ENCODE assay signal across 1 cellular context in the genomic region with DNA sequence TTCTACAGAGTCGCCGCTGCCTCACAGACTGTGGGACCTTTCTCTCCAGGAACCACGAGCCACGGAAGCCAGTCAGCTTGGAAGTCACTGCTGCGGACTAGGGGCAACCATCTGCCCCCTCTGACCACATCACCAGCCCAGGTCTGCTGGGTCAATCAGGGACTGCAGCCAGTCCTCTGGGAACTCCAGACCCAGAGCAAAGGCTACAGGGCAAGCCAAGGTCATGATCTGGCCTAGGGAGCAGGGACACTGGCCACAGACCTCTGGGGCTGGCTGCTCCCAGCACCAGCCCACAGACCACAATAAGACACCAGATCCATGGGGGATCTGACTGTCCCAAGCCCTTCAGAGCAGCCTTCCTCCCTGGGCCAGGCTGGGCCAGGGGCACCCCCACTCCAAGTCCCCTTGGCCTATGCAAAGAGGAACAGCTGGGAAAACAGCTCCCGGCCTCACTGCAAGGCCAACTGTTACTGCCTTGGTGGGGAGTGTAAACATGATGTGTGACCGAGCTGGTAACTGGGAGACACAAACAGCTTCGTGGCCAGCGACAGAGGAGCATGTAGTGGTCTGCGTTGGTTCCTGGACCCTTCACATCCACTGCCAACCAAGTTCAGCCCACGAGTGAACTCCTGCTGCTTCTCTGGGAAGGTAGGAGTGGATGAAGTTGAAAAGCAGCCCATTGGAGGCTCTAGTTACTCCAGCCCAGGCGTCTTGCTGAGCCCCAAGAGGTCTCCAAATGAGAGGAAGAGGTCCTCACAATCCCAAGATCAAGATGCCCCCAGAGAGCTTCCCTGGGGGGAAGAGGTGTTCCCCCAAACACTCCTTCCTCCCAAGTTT.
TF ChIP-seq lines count a peak whose summit lies in the region.

No MANE protein-coding gene starts in this region.

TF ChIP-seq in HepG2, 621 proteins besides CTCF, POLR2A, EP300 and RAD21 (continued from another document):
- TF ChIP-seq, protein P1, sequence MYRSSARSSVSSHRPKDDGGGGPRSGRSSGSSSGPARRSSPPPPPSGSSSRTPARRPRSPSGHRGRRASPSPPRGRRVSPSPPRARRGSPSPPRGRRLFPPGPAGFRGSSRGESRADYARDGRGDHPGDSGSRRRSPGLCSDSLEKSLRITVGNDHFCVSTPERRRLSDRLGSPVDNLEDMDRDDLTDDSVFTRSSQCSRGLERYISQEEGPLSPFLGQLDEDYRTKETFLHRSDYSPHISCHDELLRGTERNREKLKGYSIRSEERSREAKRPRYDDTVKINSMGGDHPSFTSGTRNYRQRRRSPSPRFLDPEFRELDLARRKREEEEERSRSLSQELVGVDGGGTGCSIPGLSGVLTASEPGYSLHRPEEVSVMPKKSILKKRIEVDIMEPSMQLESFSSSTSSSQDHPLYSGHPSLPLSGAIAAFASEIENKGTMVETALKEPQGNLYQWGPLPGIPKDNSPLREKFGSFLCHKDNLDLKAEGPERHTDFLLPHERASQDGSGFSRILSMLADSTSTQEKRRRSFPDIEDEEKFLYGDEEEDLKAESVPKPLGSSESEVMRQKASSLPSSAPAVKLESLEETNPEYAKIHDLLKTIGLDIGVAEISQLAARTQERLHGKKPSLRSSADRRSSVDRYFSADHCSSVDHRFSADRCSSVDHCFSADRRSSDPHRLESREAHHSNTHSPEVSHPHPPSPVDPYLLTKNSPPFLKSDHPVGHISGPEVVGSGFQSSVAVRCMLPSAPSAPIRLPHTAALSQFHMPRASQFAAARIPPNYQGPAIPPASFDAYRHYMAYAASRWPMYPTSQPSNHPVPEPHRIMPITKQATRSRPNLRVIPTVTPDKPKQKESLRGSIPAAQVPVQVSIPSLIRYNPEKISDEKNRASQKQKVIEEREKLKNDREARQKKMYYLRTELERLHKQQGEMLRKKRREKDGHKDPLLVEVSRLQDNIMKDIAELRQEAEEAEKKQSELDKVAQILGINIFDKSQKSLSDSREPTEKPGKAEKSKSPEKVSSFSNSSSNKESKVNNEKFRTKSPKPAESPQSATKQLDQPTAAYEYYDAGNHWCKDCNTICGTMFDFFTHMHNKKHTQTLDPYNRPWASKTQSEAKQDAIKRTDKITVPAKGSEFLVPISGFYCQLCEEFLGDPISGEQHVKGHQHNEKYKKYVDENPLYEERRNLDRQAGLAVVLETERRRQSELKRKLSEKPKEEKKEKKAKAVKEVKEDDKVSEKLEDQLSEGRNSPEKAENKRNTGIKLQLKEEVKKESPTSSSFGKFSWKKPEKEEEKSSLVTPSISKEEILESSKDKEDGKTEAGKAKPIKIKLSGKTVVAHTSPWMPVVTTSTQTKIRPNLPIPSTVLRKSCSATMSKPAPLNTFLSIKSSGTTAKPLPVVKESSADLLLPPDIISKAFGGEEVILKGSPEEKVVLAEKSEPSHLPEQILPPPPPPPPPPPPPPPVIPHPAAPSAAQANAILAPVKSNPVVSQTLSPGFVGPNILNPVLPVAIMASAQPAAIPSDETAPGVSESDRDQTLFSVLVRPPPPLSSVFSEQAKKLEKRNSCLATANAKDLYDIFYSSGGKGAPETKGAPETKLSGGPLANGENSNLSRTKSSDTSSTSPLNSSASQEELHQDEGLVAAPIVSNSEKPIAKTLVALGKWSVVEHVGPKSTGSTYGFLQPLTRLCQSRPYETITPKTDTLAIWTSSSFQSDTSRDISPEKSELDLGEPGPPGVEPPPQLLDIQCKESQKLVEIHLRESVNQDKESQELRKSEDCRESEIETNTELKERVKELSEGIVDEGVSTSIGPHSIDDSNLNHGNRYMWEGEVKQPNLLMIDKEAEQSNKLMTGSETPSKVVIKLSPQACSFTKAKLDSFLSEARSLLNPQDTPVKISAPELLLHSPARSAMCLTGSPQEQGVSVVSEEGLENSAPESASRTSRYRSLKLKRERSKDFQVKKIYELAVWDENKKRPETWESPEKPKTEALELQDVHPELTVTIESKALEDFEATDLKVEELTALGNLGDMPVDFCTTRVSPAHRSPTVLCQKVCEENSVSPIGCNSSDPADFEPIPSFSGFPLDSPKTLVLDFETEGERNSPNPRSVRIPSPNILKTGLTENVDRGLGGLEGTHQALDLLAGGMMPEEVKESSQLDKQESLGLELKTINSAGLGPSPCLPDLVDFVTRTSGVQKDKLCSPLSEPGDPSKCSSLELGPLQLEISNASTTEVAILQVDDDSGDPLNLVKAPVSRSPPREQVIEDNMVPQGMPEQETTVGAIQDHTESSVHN (CRISPR knock-in tag; IDR thresholded peaks at IDR 0.05), result 0 out of 2 replicates have a peak, but pooled peaks have one; percentile 27
- TF ChIP-seq, protein P2, sequence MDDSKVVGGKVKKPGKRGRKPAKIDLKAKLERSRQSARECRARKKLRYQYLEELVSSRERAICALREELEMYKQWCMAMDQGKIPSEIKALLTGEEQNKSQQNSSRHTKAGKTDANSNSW (CRISPR knock-in tag; IDR thresholded peaks at IDR 0.05; ENCODE audit: borderline replicate concordance), result 0 out of 2 replicates have a peak, but pooled peaks have one; percentile 28
- 0 out of 2 replicates have a peak, but pooled peaks have one; percentile 66 for TF ChIP-seq CCDC6 (CRISPR knock-in tag; IDR thresholded peaks at IDR 0.05)
- peak; percentile 84 for TF ChIP-seq SALL1 (CRISPR knock-in tag; IDR thresholded peaks at IDR 0.05)
- TF ChIP-seq, protein P3, sequence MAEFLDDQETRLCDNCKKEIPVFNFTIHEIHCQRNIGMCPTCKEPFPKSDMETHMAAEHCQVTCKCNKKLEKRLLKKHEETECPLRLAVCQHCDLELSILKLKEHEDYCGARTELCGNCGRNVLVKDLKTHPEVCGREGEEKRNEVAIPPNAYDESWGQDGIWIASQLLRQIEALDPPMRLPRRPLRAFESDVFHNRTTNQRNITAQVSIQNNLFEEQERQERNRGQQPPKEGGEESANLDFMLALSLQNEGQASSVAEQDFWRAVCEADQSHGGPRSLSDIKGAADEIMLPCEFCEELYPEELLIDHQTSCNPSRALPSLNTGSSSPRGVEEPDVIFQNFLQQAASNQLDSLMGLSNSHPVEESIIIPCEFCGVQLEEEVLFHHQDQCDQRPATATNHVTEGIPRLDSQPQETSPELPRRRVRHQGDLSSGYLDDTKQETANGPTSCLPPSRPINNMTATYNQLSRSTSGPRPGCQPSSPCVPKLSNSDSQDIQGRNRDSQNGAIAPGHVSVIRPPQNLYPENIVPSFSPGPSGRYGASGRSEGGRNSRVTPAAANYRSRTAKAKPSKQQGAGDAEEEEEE (CRISPR knock-in tag; IDR thresholded peaks at IDR 0.05; ENCODE audit: borderline replicate concordance), result peak; percentile 30; the same call in 1 of the 2 replicates
- no peak for TF ChIP-seq ZNF777 (CRISPR knock-in tag; IDR thresholded peaks at IDR 0.05)
- TF ChIP-seq, protein P4, sequence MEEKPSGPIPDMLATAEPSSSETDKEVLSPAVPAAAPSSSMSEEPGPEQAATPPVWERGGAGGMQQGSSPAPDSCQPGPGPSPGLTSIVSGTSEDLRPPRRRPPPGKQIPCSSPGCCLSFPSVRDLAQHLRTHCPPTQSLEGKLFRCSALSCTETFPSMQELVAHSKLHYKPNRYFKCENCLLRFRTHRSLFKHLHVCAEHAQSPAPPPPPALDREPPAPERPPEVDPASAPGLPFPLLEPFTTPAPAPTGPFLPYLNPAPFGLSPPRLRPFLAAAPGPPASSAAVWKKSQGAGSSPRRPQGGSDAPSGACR (CRISPR knock-in tag; IDR thresholded peaks at IDR 0.05), result peak; percentile 77; the same call in 1 of the 2 replicates
- TF ChIP-seq, protein P5, sequence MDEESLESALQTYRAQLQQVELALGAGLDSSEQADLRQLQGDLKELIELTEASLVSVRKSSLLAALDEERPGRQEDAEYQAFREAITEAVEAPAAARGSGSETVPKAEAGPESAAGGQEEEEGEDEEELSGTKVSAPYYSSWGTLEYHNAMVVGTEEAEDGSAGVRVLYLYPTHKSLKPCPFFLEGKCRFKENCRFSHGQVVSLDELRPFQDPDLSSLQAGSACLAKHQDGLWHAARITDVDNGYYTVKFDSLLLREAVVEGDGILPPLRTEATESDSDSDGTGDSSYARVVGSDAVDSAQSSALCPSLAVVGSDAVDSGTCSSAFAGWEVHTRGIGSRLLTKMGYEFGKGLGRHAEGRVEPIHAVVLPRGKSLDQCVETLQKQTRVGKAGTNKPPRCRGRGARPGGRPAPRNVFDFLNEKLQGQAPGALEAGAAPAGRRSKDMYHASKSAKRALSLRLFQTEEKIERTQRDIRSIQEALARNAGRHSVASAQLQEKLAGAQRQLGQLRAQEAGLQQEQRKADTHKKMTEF (CRISPR knock-in tag; IDR thresholded peaks at IDR 0.05), result 0 out of 2 replicates have a peak, but pooled peaks have one; percentile 17
- TF ChIP-seq ZEB1 (IDR thresholded peaks at IDR 0.05; ENCODE audit: insufficient replicate concordance, low read depth), result no peak
- TF ChIP-seq PLRG1 (conservative IDR thresholded peaks at IDR 0.05), result no peak
- TF ChIP-seq, protein P6, sequence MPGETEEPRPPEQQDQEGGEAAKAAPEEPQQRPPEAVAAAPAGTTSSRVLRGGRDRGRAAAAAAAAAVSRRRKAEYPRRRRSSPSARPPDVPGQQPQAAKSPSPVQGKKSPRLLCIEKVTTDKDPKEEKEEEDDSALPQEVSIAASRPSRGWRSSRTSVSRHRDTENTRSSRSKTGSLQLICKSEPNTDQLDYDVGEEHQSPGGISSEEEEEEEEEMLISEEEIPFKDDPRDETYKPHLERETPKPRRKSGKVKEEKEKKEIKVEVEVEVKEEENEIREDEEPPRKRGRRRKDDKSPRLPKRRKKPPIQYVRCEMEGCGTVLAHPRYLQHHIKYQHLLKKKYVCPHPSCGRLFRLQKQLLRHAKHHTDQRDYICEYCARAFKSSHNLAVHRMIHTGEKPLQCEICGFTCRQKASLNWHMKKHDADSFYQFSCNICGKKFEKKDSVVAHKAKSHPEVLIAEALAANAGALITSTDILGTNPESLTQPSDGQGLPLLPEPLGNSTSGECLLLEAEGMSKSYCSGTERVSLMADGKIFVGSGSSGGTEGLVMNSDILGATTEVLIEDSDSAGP (CRISPR knock-in tag; IDR thresholded peaks at IDR 0.05; ENCODE audit: borderline replicate concordance), result peak; percentile 51; the same call in 1 of the 2 replicates
- TF ChIP-seq ZMYM4 (CRISPR knock-in tag; IDR thresholded peaks at IDR 0.05), result peak; percentile 61
- peak; percentile 9 for TF ChIP-seq ZNF883 (CRISPR knock-in tag; IDR thresholded peaks at IDR 0.05; ENCODE audit: not compliant biosample characterization)
- no peak for TF ChIP-seq NR1H2 (CRISPR knock-in tag; IDR thresholded peaks at IDR 0.05; ENCODE audit: borderline replicate concordance, low read depth)
- TF ChIP-seq ZNF264 (CRISPR knock-in tag; IDR thresholded peaks at IDR 0.05), result 0 out of 2 replicates have a peak, but pooled peaks have one; percentile 44
